9 cellular contexts compared by ENCODE assay signal in genomic region chr14:20428010-20428365, GRCh38. TPM values are rescaled to one million over a fixed set of nuclear protein-coding genes. Genes with fewer than 3 reads are reported as not detected.
DNase-seq lines count a peak whose midpoint lies in the region; ATAC-seq and TF ChIP-seq lines count a peak whose summit lies in the region.
"Had no signal": no experiment of that assay in that cellular context is flagged by ENCODE, and none has a peak within 500 bp of the region (broad histone marks: within the 10 kb centered on the region; RNA-seq: fewer than 3 reads in every experiment).

No MANE protein-coding gene starts in this region.

- TF ChIP-seq CTCF in NB4 (IDR thresholded peaks at IDR 0.05; ENCODE audit: low read depth, low read length) (no peak), heart right ventricle (IDR thresholded peaks at IDR 0.05) (no peak)

- no peak overlapping the region for H3K23ac ChIP-seq in neuronal stem cell (ENCODE audit: low read depth, low read length, poor library complexity)

- no peaks in the 10 kb centered on the region for H3K9me2 ChIP-seq in GM23248 (ENCODE audit: insufficient read depth)

- no peaks in the 10 kb centered on the region for H3F3A ChIP-seq in GM23248 (ENCODE audit: insufficient read depth)

- no peak overlapping the region for H2AK5ac ChIP-seq in neuronal stem cell (ENCODE audit: low read depth, low read length)

- H3K27ac ChIP-seq in GM23248: no peak overlapping the region
- no peak overlapping the region for H3K27ac ChIP-seq in neuronal stem cell (replicated peaks; ENCODE audit: low read length)
- H3K27ac ChIP-seq in heart right ventricle: peak overlapping the region in 2 of 10 donors; percentile 64 to 74

- no peak overlapping the region for H3K14ac ChIP-seq in neuronal stem cell (ENCODE audit: low read length)

- H3K4me2 ChIP-seq in GM23248 (ENCODE audit: unreplicated experiment) (no peak overlapping the region), neuronal stem cell (ENCODE audit: insufficient read depth, low read length, poor library complexity, severe bottlenecking) (no peak overlapping the region)

- ATAC-seq in GM18870 (IDR thresholded peaks at IDR 0.05; ENCODE audit: unreplicated experiment) (peak; percentile 27), heart right ventricle (no peak)

- H3K79me1 ChIP-seq in neuronal stem cell (ENCODE audit: low read depth, low read length): no peaks in the 10 kb centered on the region

- H3K9ac ChIP-seq in GM23248 (no peak overlapping the region), neuronal stem cell (ENCODE audit: low read depth, low read length, poor library complexity) (no peak overlapping the region)

- H3K9me3 ChIP-seq in GM23248 (ENCODE audit: low read depth) (no peaks in the 10 kb centered on the region), neuronal stem cell (replicated peaks in 1 of 2; ENCODE audit: control insufficient read depth in 2 of 2, insufficient read depth in 1 of 2, low read depth in 1 of 2, low read length in 2 of 2) (no peaks in the 10 kb centered on the region), heart right ventricle (no peaks in the 10 kb centered on the region)

- DNase-seq in GM23248: no peak
- no peak for DNase-seq in NB4 (ENCODE audit: low read depth)
- DNase-seq in neuronal stem cell (ENCODE audit: low spot score): no peak
- DNase-seq in DMS153 (lab: John Stamatoyannopoulos, UW): no peak
- no peak for DNase-seq in OCI-M2 (lab: John Stamatoyannopoulos, UW; ENCODE audit: unreplicated experiment)
- no peak for DNase-seq in heart right ventricle
- DNase-seq in stimulated activated CD4-positive, alpha-beta T cell treated with anti-CD3 and anti-CD28 coated beads, Interleukin-4, amount 100 ng/mL, for 4 hours: no peak

- no peaks in the 10 kb centered on the region for H3K4me1 ChIP-seq in GM23248 (ENCODE audit: insufficient read depth)
- peaks cover 0 to 3% of the 10 kb centered on the region in 2 donors for H3K4me1 ChIP-seq in neuronal stem cell (ENCODE audit: control insufficient read depth in 2 of 2, insufficient read depth in 1 of 2, low read depth in 1 of 2, low read length in 2 of 2)
- H3K4me1 ChIP-seq in heart right ventricle: peaks cover 0 to 36% (median 9%) of the 10 kb centered on the region in 9 donors

- TF ChIP-seq POLR2A in NB4 (IDR thresholded peaks at IDR 0.05; ENCODE audit: extremely low read depth, insufficient read length): no peak

- peak overlapping the region; percentile 78; the same call in 1 of the 2 replicates for H2AFZ ChIP-seq in GM23248
- H2AFZ ChIP-seq in neuronal stem cell (ENCODE audit: low read length): peak overlapping the region; percentile 35

- WGBS in GM23248 (ENCODE audit: low coverage in 1 of 2, low lambda C conversion rate in 2 of 2, missing lambda C conversion rate in 2 of 2), 2 experiments: 73 to 79% methylated on average over 5 of the region's 5 CpGs
- WGBS in neuronal stem cell (ENCODE audit: extremely low coverage in 2 of 2, insufficient read length in 2 of 2, insufficient replicate concordance in 1 of 2), 2 donors: no CpG with 5 or more reads among the region's 5 CpGs
- WGBS in heart right ventricle, 2 donors: 81 to 86% methylated on average over 5 of the region's 5 CpGs

- no peaks in the 10 kb centered on the region for H3K79me2 ChIP-seq in GM23248 (ENCODE audit: insufficient read depth)

- no peak overlapping the region for H2BK120ac ChIP-seq in neuronal stem cell (ENCODE audit: low read depth, low read length)

- no peak overlapping the region for H2BK12ac ChIP-seq in neuronal stem cell (ENCODE audit: low read length)

- no peaks in the 10 kb centered on the region for H4K20me1 ChIP-seq in GM23248 (ENCODE audit: insufficient read depth)

- H3K4ac ChIP-seq in neuronal stem cell (ENCODE audit: low read length): no peak overlapping the region

- no peak overlapping the region for H2BK15ac ChIP-seq in neuronal stem cell (ENCODE audit: low read length)

- no peak overlapping the region for H4K91ac ChIP-seq in neuronal stem cell (ENCODE audit: low read depth, low read length, poor library complexity)

- in situ Hi-C loops in GM23248 (cut with MboI): no loop called here

- no peak overlapping the region for H2BK5ac ChIP-seq in neuronal stem cell (ENCODE audit: low read length)

- no peak overlapping the region for H3K18ac ChIP-seq in neuronal stem cell (ENCODE audit: low read length)

- H3K27me3 ChIP-seq in GM23248 (replicated peaks; ENCODE audit: insufficient read depth) (no peaks in the 10 kb centered on the region), neuronal stem cell (ENCODE audit: control insufficient read depth in 3 of 3, insufficient read depth in 3 of 3, low read depth in 1 of 3, low read length in 3 of 3) (peaks cover 0 to 6% (median 0%) of the 10 kb centered on the region in 3 experiments), heart right ventricle (no peaks in the 10 kb centered on the region)

- intact Hi-C loops in heart right ventricle (cut with DNase I): no loop called here

- H4K8ac ChIP-seq in neuronal stem cell (ENCODE audit: low read depth, low read length): no peak overlapping the region

- H3K36me3 ChIP-seq in GM23248 (ENCODE audit: low read depth) (no peaks in the 10 kb centered on the region), neuronal stem cell (replicated peaks in 1 of 2; ENCODE audit: control insufficient read depth in 2 of 2, insufficient read depth in 2 of 2, low read length in 2 of 2) (no peaks in the 10 kb centered on the region), heart right ventricle (peaks cover 0 to 12% (median 0%) of the 10 kb centered on the region in 9 donors)

- no peak overlapping the region for H3K4me3 ChIP-seq in GM23248
- H3K4me3 ChIP-seq in NB4 (ENCODE audit: low read depth, low read length): peak overlapping the region; percentile 32
- H3K4me3 ChIP-seq in neuronal stem cell (ENCODE audit: low read length in 2 of 2): no peak overlapping the region
- H3K4me3 ChIP-seq in heart right ventricle: no peak overlapping the region

RNA-seq across cellular contexts. Expression of gene KLHL33, which starts 8.0 kb away (rescaled TPM):
- total RNA-seq in GM23248 (2014; rRNA removed; shearing (Covaris generic)): not detected in 2 replicates
- 0.05 TPM in 1 of 2 replicates, not detected in the other for polyA plus RNA-seq in GM23248 (2016; fragmentation: Nextera tagmentation; extraction: Ambion mirVana)
- 0.06 TPM for polyA plus RNA-seq in neuronal stem cell (2013, experiment 1 of 2)
- polyA plus RNA-seq in neuronal stem cell (2013, experiment 2 of 2): 0.11 TPM
- total RNA-seq in heart right ventricle: 1 to 10 TPM in 2 of 10 donors, under 1 TPM in 8; 0.15 to 1.4 (median 0.40) TPM
- 1 to 10 TPM in 1 of 2 donors, under 1 TPM in 1; 0.13 to 1.2 TPM for polyA plus RNA-seq in heart right ventricle
- total RNA-seq: bronchial epithelial cell had no signal

RNA-seq across cellular contexts. Expression of gene TEP1, which starts 14.7 kb away (rescaled TPM):
- 12.9 and 18.0 TPM in 2 replicates for total RNA-seq in GM23248 (2014; rRNA removed; shearing (Covaris generic))
- polyA plus RNA-seq in GM23248 (2016; fragmentation: Nextera tagmentation; extraction: Ambion mirVana) (4.6 and 5.2 TPM in 2 replicates), heart right ventricle (10 to 100 TPM in 1 of 2 donors, 1 to 10 TPM in 1; 5.6 to 16.0 TPM)
- polyA plus RNA-seq in neuronal stem cell (2013, experiment 1 of 2): 4.0 TPM
- 4.6 TPM for polyA plus RNA-seq in neuronal stem cell (2013, experiment 2 of 2)
- 10 to 100 TPM in 4 of 10 donors, 1 to 10 TPM in 6; 6.9 to 17.8 (median 8.6) TPM for total RNA-seq in heart right ventricle

RNA-seq across cellular contexts. Expression of gene OSGEP, which starts 26.6 kb away (rescaled TPM):
- total RNA-seq in GM23248 (2014; rRNA removed; shearing (Covaris generic)): 29.0 and 37.8 TPM in 2 replicates
- polyA plus RNA-seq in GM23248 (2016; fragmentation: Nextera tagmentation; extraction: Ambion mirVana) (24.1 and 24.2 TPM in 2 replicates), heart right ventricle (10 to 100 TPM; 32.3 to 37.6 TPM)
- polyA plus RNA-seq in neuronal stem cell (2013, experiment 1 of 2): 18.2 TPM
- 18.7 TPM for polyA plus RNA-seq in neuronal stem cell (2013, experiment 2 of 2)
- total RNA-seq in heart right ventricle: 10 to 100 TPM; 17.6 to 25.3 (median 21.8) TPM

RNA-seq across cellular contexts. Expression of gene APEX1, which starts 27.0 kb away (rescaled TPM):
- 60.6 and 89.8 TPM in 2 replicates for total RNA-seq in GM23248 (2014; rRNA removed; shearing (Covaris generic))
- 124 and 129 TPM in 2 replicates for polyA plus RNA-seq in GM23248 (2016; fragmentation: Nextera tagmentation; extraction: Ambion mirVana)
- polyA plus RNA-seq in neuronal stem cell (2013, experiment 1 of 2): 373 TPM
- 368 TPM for polyA plus RNA-seq in neuronal stem cell (2013, experiment 2 of 2)
- total RNA-seq in heart right ventricle: 100 to 1,000 TPM in 1 of 10 donors, 10 to 100 TPM in 9; 57.1 to 103 (median 70.6) TPM
- polyA plus RNA-seq in heart right ventricle: 10 to 100 TPM; 58.5 to 91.7 TPM

RNA-seq across cellular contexts. Expression of gene PIP4P1, which starts 33.2 kb away (rescaled TPM):
- 18.6 and 244 TPM in 2 replicates for total RNA-seq in GM23248 (2014; rRNA removed; shearing (Covaris generic))
- 21.6 and 22.1 TPM in 2 replicates for polyA plus RNA-seq in GM23248 (2016; fragmentation: Nextera tagmentation; extraction: Ambion mirVana)
- 37.1 TPM for polyA plus RNA-seq in neuronal stem cell (2013, experiment 1 of 2)
- 33.8 TPM for polyA plus RNA-seq in neuronal stem cell (2013, experiment 2 of 2)
- 10 to 100 TPM; 15.5 to 25.3 (median 18.7) TPM for total RNA-seq in heart right ventricle
- 10 to 100 TPM; 18.7 to 31.9 TPM for polyA plus RNA-seq in heart right ventricle
